In the genomic region with DNA sequence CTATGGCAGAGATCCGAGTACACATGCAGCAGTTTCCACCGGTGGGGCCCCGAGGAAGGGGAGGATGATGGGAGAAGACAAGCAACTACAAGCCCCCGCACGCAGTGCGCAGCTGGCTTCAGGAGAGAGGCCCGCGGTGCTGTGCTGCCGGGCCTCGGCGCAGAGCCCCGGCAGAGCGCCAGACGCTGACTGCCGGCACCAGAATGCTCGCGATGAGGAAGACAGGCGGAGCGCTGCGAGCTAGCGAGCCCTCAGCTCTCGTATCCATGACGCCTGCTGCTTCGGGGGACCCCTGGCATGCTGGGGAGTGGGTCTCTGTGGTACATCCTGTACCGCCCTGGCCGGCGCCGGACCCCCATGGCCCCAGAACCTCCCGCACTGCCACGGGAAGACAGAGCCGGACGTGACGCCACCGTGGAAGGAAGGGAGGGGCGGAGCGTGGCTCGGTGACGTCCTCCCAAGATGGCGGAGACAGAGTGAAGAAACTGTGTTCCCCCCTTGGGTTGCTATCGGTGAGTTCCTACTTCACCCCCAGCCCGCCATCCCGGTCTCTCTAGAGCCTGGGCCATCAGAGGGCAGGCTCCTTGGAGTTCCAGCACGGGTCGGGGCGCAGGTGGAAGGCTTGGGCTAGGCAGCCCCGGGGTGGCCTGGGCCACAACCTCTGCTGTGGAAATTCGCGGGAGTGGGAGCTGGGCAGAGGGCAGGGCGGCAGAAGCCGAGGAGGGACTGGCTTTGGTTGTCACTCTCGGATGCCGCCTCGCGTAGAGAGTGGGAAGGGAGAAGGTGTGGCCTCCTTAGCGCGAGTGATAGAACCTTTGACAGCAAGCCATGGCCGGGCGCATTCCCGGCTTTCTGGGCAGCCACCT, we compare ENCODE assay signal across 8 cellular contexts. TPM values are rescaled to one million over a fixed set of nuclear protein-coding genes. Genes with fewer than 3 reads are reported as not detected.
A peak's percentile ranks its signal among the peaks of the same experiment; 100 is the strongest.
DNase-seq lines count a peak whose midpoint lies in the region; ATAC-seq and TF ChIP-seq lines count a peak whose summit lies in the region.

A gene (plus strand): TSS at position 446 of the 866 bp plus-strand sequence. CDS start 900 bp downstream, outside the sequence.

- no peaks in the 10 kb centered on the region for H3K9me3 ChIP-seq in DOHH2 (ENCODE audit: control insufficient read depth, insufficient read depth, low read length)

- H3K4me1 ChIP-seq in DOHH2 (ENCODE audit: control insufficient read depth, low read length), result peaks cover 33% of the 10 kb centered on the region

- peak; percentile 83 for ATAC-seq in GM21786 (IDR thresholded peaks at IDR 0.05; ENCODE audit: unreplicated experiment)
- peak; percentile 87 for ATAC-seq in activated T-helper 17 cell treated with anti-CD3 and anti-CD28 coated beads, Interleukin-2, amount 50 U/mL, for 72 hours (replicated peaks)
- peak; percentile 93 to 94 for ATAC-seq in natural killer cell treated with Interleukin-12 subunit alpha and Interleukin-12 subunit beta and Interleukin-15 and Interleukin-18, amount 100 ng/mL, for 72 hours

- peaks cover 28% of the 10 kb centered on the region for H3F3A ChIP-seq in DOHH2 (ENCODE audit: control insufficient read depth, insufficient read depth)

- H3K79me2 ChIP-seq in DOHH2 (ENCODE audit: control insufficient read depth, low read length), result peaks cover 59% of the 10 kb centered on the region

- no peaks in the 10 kb centered on the region for H3K9me2 ChIP-seq in DOHH2 (replicated peaks; ENCODE audit: control insufficient read depth, low read length)

- H3K4me3 Mint-ChIP-seq in activated T-helper 17 cell treated with anti-CD3 and anti-CD28 coated beads, Interleukin-2, amount 50 U/mL, for 72 hours, result peak within 1 kb of the TSS; percentile 94
- H3K4me3 Mint-ChIP-seq in natural killer cell treated with Interleukin-12 subunit alpha and Interleukin-12 subunit beta and Interleukin-15 and Interleukin-18, amount 100 ng/mL, for 72 hours, result peak within 1 kb of the TSS; percentile 99
- H3K4me3 Mint-ChIP-seq in stimulated activated naive CD8-positive, alpha-beta T cell treated with anti-CD3 and anti-CD28 coated beads, Interleukin-15, Interleukin-2, amounts not matched to agents 100 ng/mL and 50 ng/mL, for 24 hours, result peak within 1 kb of the TSS; percentile 99

- DNase-seq in Kasumi-1 (lab: John Stamatoyannopoulos, UW) (peak; percentile 86 to 87), RPMI8226 (peak; percentile 98), fibroblast of pulmonary artery (ENCODE audit: low read depth) (peak; percentile 92)
- DNase-seq in natural killer cell treated with Interleukin-12 subunit alpha and Interleukin-12 subunit beta and Interleukin-15 and Interleukin-18, amount 100 ng/mL, for 72 hours (ENCODE audit: low spot score), result peak; percentile 93

- H3K4me2 ChIP-seq in DOHH2 (ENCODE audit: low read length), result peak within 1 kb of the TSS; percentile 80

- peak within 1 kb of the TSS; percentile 98 for H3K27ac Mint-ChIP-seq in activated T-helper 17 cell treated with anti-CD3 and anti-CD28 coated beads, Interleukin-2, amount 50 U/mL, for 72 hours
- H3K27ac Mint-ChIP-seq in natural killer cell treated with Interleukin-12 subunit alpha and Interleukin-12 subunit beta and Interleukin-15 and Interleukin-18, amount 100 ng/mL, for 72 hours, result peak within 1 kb of the TSS; percentile 99 to 100
- H3K27ac Mint-ChIP-seq in stimulated activated naive CD8-positive, alpha-beta T cell treated with anti-CD3 and anti-CD28 coated beads, Interleukin-15, Interleukin-2, amounts not matched to agents 100 ng/mL and 50 ng/mL, for 24 hours, result peak within 1 kb of the TSS; percentile 100

- H3K4me3 ChIP-seq in DOHH2 (ENCODE audit: low read length) (peak within 1 kb of the TSS; percentile 96), fibroblast of pulmonary artery (replicated peaks; ENCODE audit: low read depth, low read length) (peak within 1 kb of the TSS; percentile 93)

- H3K27me3 Mint-ChIP-seq in activated T-helper 17 cell treated with anti-CD3 and anti-CD28 coated beads, Interleukin-2, amount 50 U/mL, for 72 hours, result no peaks in the 10 kb centered on the region
- H3K27me3 Mint-ChIP-seq in natural killer cell treated with Interleukin-12 subunit alpha and Interleukin-12 subunit beta and Interleukin-15 and Interleukin-18, amount 100 ng/mL, for 72 hours, result no peaks in the 10 kb centered on the region
- H3K27me3 Mint-ChIP-seq in stimulated activated naive CD8-positive, alpha-beta T cell treated with anti-CD3 and anti-CD28 coated beads, Interleukin-15, Interleukin-2, amounts not matched to agents 100 ng/mL and 50 ng/mL, for 24 hours, result no peaks in the 10 kb centered on the region

- H3K27me3 ChIP-seq in DOHH2 (ENCODE audit: control insufficient read depth, low read length), result no peaks in the 10 kb centered on the region

- H3K36me3 ChIP-seq in DOHH2 (ENCODE audit: control insufficient read depth, low read length), result peaks cover 55% of the 10 kb centered on the region

- H3K27ac ChIP-seq in DOHH2 (ENCODE audit: low read depth, low read length), result peak within 1 kb of the TSS; percentile 97

- H3K4me1 Mint-ChIP-seq in activated T-helper 17 cell treated with anti-CD3 and anti-CD28 coated beads, Interleukin-2, amount 50 U/mL, for 72 hours, result peaks cover 10% of the 10 kb centered on the region
- H3K4me1 Mint-ChIP-seq in natural killer cell treated with Interleukin-12 subunit alpha and Interleukin-12 subunit beta and Interleukin-15 and Interleukin-18, amount 100 ng/mL, for 72 hours (ENCODE audit: low read depth in 2 of 2), result peaks cover 33 to 51% of the 10 kb centered on the region in 2 donors
- peaks cover 60% of the 10 kb centered on the region for H3K4me1 Mint-ChIP-seq in stimulated activated naive CD8-positive, alpha-beta T cell treated with anti-CD3 and anti-CD28 coated beads, Interleukin-15, Interleukin-2, amounts not matched to agents 100 ng/mL and 50 ng/mL, for 24 hours (ENCODE audit: low read depth)

- no peaks in the 10 kb centered on the region for H3K9me3 Mint-ChIP-seq in activated T-helper 17 cell treated with anti-CD3 and anti-CD28 coated beads, Interleukin-2, amount 50 U/mL, for 72 hours
- no peaks in the 10 kb centered on the region for H3K9me3 Mint-ChIP-seq in natural killer cell treated with Interleukin-12 subunit alpha and Interleukin-12 subunit beta and Interleukin-15 and Interleukin-18, amount 100 ng/mL, for 72 hours
- H3K9me3 Mint-ChIP-seq in stimulated activated naive CD8-positive, alpha-beta T cell treated with anti-CD3 and anti-CD28 coated beads, Interleukin-15, Interleukin-2, amounts not matched to agents 100 ng/mL and 50 ng/mL, for 24 hours, result no peaks in the 10 kb centered on the region

- H3K36me3 Mint-ChIP-seq in activated T-helper 17 cell treated with anti-CD3 and anti-CD28 coated beads, Interleukin-2, amount 50 U/mL, for 72 hours (ENCODE audit: low read depth), result peaks cover 68% of the 10 kb centered on the region
- peaks cover 18% of the 10 kb centered on the region for H3K36me3 Mint-ChIP-seq in natural killer cell treated with Interleukin-12 subunit alpha and Interleukin-12 subunit beta and Interleukin-15 and Interleukin-18, amount 100 ng/mL, for 72 hours
- H3K36me3 Mint-ChIP-seq in stimulated activated naive CD8-positive, alpha-beta T cell treated with anti-CD3 and anti-CD28 coated beads, Interleukin-15, Interleukin-2, amounts not matched to agents 100 ng/mL and 50 ng/mL, for 24 hours (ENCODE audit: low read depth), result peaks cover 43% of the 10 kb centered on the region

- H4K20me1 ChIP-seq in DOHH2 (ENCODE audit: control insufficient read depth, insufficient read depth, low read depth, low read length), result peaks cover 2% of the 10 kb centered on the region

- TF ChIP-seq CTCF in DOHH2 (IDR thresholded peaks at IDR 0.05; ENCODE audit: low read depth, low read length, poor library complexity, severe bottlenecking) (peak; percentile 46), fibroblast of pulmonary artery (IDR thresholded peaks at IDR 0.05; ENCODE audit: low read length, missing control alignments) (peak; percentile 7)

RNA-seq across cellular contexts. Expression of the gene that starts here (rescaled TPM):
- total RNA-seq in activated T-helper 17 cell treated with anti-CD3 and anti-CD28 coated beads, Interleukin-2, amount 50 U/mL, for 72 hours, result 10 to 100 TPM; 11.8 to 15.0 TPM
- 10 to 100 TPM; 14.0 to 14.5 TPM for total RNA-seq in natural killer cell treated with Interleukin-12 subunit alpha and Interleukin-12 subunit beta and Interleukin-15 and Interleukin-18, amount 100 ng/mL, for 72 hours

Comparison
In these comparisons a context has a peak if more than half of its experiments do, and no peak if none do; other contexts are left out.
1. Peak in every context shown above with its lines: DNase-seq, ATAC-seq, H3K4me3 ChIP-seq and H3K27ac ChIP-seq.